In genomic region chr9:132154925-132155324, GRCh38 we compare ENCODE assay signal across 1 cellular context.
TF ChIP-seq lines count a peak whose summit lies in the region.

No MANE protein-coding gene starts in this region.

TF ChIP-seq in GM23338, 12 proteins besides CTCF, POLR2A, EP300 and RAD21 (continued from another document):
- no peak for TF ChIP-seq REST (IDR thresholded peaks at IDR 0.05; ENCODE audit: unreplicated experiment)
- no peak for TF ChIP-seq NANOG (IDR thresholded peaks at IDR 0.05; ENCODE audit: borderline replicate concordance)
- TF ChIP-seq JUNB (IDR thresholded peaks at IDR 0.05; ENCODE audit: unreplicated experiment), result no peak
